In genomic region chr5:78420548-78420947, GRCh38 we compare ENCODE assay signal across 27 cellular contexts.
"Had no signal": no experiment of that assay in that cellular context is flagged by ENCODE, and none has a peak within 500 bp of the region (broad histone marks: within the 10 kb centered on the region; RNA-seq: fewer than 3 reads in every experiment).

No MANE protein-coding gene starts in this region.

- H3K4me2 ChIP-seq: SK-N-SH had no signal

- H3K27me3 ChIP-seq: adrenal gland, body of pancreas, breast epithelium, SJSA1 had no signal

- H3K36me3 ChIP-seq: SJSA1 had no signal

- H3K4me3 ChIP-seq: adrenal gland, body of pancreas, breast epithelium, SJSA1 had no signal

- DNase-seq: activated CD4-positive, alpha-beta T cell treated with anti-CD3 and anti-CD28 coated beads for 36 hours; activated CD4-positive, alpha-beta T cell treated with anti-CD3 and anti-CD28 coated beads, Interleukin-2, amount 10 ng/mL, durations not matched to agents 7 days and 5 days; activated CD4-positive, alpha-beta T cell treated with anti-CD3 and anti-CD28 coated beads, Interleukin-2, amount 50 U/mL, for 48 hours; activated CD8-positive, alpha-beta T cell treated with anti-CD3 and anti-CD28 coated beads, Interleukin-2, amount 10 ng/mL, durations not matched to agents 7 days and 5 days; activated gamma-delta T cell treated with Interleukin-2 at 50 U/mL for 16 hours; activated naive CD4-positive, alpha-beta T cell treated with anti-CD3 and anti-CD28 coated beads for 36 hours; activated T-cell treated with anti-CD3 and anti-CD28 coated beads, Interleukin-2, amount 50 U/mL, for 4 hours; adrenal gland; body of pancreas; MM.1S; MV-4-11; NCI-H1092; NCI-H1436 treated with DMSO at 0.1 percent for 48 hours; NCI-H1694 treated with DMSO at 0.1 percent for 48 hours; NCI-H2029; NCI-H345; NCI-H524 treated with DMSO at 0.1 percent for 48 hours; RPMI8226; SHP77 treated with DMSO at 0.1 percent for 48 hours; SK-N-SH had no signal

- H3K4me1 ChIP-seq: adrenal gland, breast epithelium, SJSA1 had no signal

- H3K27ac ChIP-seq: adrenal gland, body of pancreas, breast epithelium, SJSA1 had no signal

- ATAC-seq: activated CD4-positive, alpha-beta T cell treated with anti-CD3 and anti-CD28 coated beads for 36 hours; activated CD4-positive, CD25-positive, alpha-beta regulatory T cell treated with anti-CD3 and anti-CD28 coated beads, Interleukin-2, amount 50 U/mL, for 24 hours; activated CD8-positive, alpha-beta T cell treated with anti-CD3 and anti-CD28 coated beads, Interleukin-2, amount 10 ng/mL, durations not matched to agents 7 days and 5 days; activated naive CD4-positive, alpha-beta T cell treated with anti-CD3 and anti-CD28 coated beads, Interleukin-2, amount 50 U/mL, for 72 hours; activated T-cell treated with anti-CD3 and anti-CD28 coated beads, Interleukin-2, amount 50 U/mL, for 4 hours; body of pancreas; Panc1; WTC11 had no signal

- FAIRE-seq: astrocyte had no signal

- H3K9me3 ChIP-seq: adrenal gland, body of pancreas, breast epithelium, SJSA1, SK-N-SH had no signal
